In genomic region chr13:28138756-28139470, GRCh38 we compare ENCODE assay signal across 8 cellular contexts. TPM values are rescaled to one million over a fixed set of nuclear protein-coding genes. Genes with fewer than 3 reads are reported as not detected.
DNase-seq lines count a peak whose midpoint lies in the region; ATAC-seq and TF ChIP-seq lines count a peak whose summit lies in the region.

No MANE protein-coding gene starts in this region.

- ATAC-seq in HG03442 (IDR thresholded peaks at IDR 0.05; ENCODE audit: unreplicated experiment), result peak; percentile 33

- H3K36me3 ChIP-seq in BLaER1 (peaks cover 6% of the 10 kb centered on the region; the same call in 1 of the 2 replicates), OCI-LY1 (ENCODE audit: insufficient read depth, low read length) (no peaks in the 10 kb centered on the region), mucosa of rectum (ENCODE audit: control insufficient read depth in 2 of 2, insufficient read depth in 2 of 2, low read length in 2 of 2) (no peaks in the 10 kb centered on the region)

- peaks cover 38% of the 10 kb centered on the region for H3K4me1 ChIP-seq in BLaER1
- peaks cover 20% of the 10 kb centered on the region for H3K4me1 ChIP-seq in OCI-LY1 (ENCODE audit: insufficient read depth, low read length, severe bottlenecking)
- peaks cover 10 to 16% of the 10 kb centered on the region in 2 donors for H3K4me1 ChIP-seq in mucosa of rectum (ENCODE audit: control insufficient read depth in 2 of 2, insufficient read depth in 2 of 2, low read length in 2 of 2)

- H3K27me3 ChIP-seq in BLaER1, result no peaks in the 10 kb centered on the region
- H3K27me3 ChIP-seq in OCI-LY1 (ENCODE audit: insufficient read depth, low read length), result no peaks in the 10 kb centered on the region
- H3K27me3 ChIP-seq in mucosa of rectum (ENCODE audit: control insufficient read depth in 2 of 2, insufficient read depth in 2 of 2, low read length in 2 of 2), result no peaks in the 10 kb centered on the region

- H4K20me1 ChIP-seq in BLaER1, result peaks cover 40% of the 10 kb centered on the region
- no peaks in the 10 kb centered on the region for H4K20me1 ChIP-seq in OCI-LY1 (ENCODE audit: insufficient read depth, low read length)

- H3K9me3 ChIP-seq in BLaER1, result no peaks in the 10 kb centered on the region
- H3K9me3 ChIP-seq in OCI-LY1 (ENCODE audit: low read length), result no peaks in the 10 kb centered on the region
- H3K9me3 ChIP-seq in mucosa of rectum (ENCODE audit: control insufficient read depth in 2 of 2, low read length in 2 of 2), result no peaks in the 10 kb centered on the region

- no peak for TF ChIP-seq CTCF in OCI-LY1 (IDR thresholded peaks at IDR 0.05; ENCODE audit: low read length)
- TF ChIP-seq CTCF in epithelial cell of proximal tubule (conservative IDR thresholded peaks at IDR 0.05; ENCODE audit: low read depth, low read length), result no peak

- peaks cover 31% of the 10 kb centered on the region for H3K79me2 ChIP-seq in OCI-LY1 (ENCODE audit: insufficient read depth, low read length)

- DNase-seq in GM19238 (ENCODE audit: insufficient read length, low spot score) (peak; percentile 70), activated T-cell treated with anti-CD3 and anti-CD28 coated beads for 48 hours (ENCODE audit: low read depth) (peak; percentile 81), epithelial cell of proximal tubule (ENCODE audit: low read depth) (no peak)
- DNase-seq in stimulated activated CD8-positive, alpha-beta memory T cell treated with anti-CD3 and anti-CD28 coated beads, Interleukin-4, amount 100 ng/mL, for 1 hour (ENCODE audit: low read depth in 2 of 2, low spot score in 1 of 2), result peak; percentile 74 to 79

- peak overlapping the region; percentile 56 for H3K4me2 ChIP-seq in BLaER1
- peak overlapping the region; percentile 87 for H3K4me2 ChIP-seq in OCI-LY1 (ENCODE audit: low read length)

- no peaks in the 10 kb centered on the region for H3F3A ChIP-seq in OCI-LY1 (ENCODE audit: insufficient read depth, low read length)

- no peaks in the 10 kb centered on the region for H3K9me2 ChIP-seq in OCI-LY1 (ENCODE audit: low read depth, low read length)

- H2AFZ ChIP-seq in OCI-LY1 (ENCODE audit: low read length), result 0 out of 2 replicates have a peak overlapping the region, but pooled peaks have one; percentile 19

- H3K9ac ChIP-seq in BLaER1, result peak overlapping the region; percentile 100
- H3K9ac ChIP-seq in OCI-LY1 (ENCODE audit: low read length), result peak overlapping the region; percentile 89
- peak overlapping the region; percentile 84 to 93 for H3K9ac ChIP-seq in mucosa of rectum (ENCODE audit: low read depth in 1 of 2, low read length in 2 of 2)

- H3K4me3 ChIP-seq in BLaER1 (peak overlapping the region; percentile 97), OCI-LY1 (ENCODE audit: low read depth, low read length, poor library complexity, severe bottlenecking) (peak overlapping the region; percentile 98), epithelial cell of proximal tubule (ENCODE audit: low read depth, low read length) (peak overlapping the region; percentile 80), mucosa of rectum (ENCODE audit: low read length in 2 of 2) (peak overlapping the region; percentile 94 to 95)

- H3K27ac ChIP-seq in BLaER1 (peak overlapping the region; percentile 100), OCI-LY1 (ENCODE audit: low read depth, low read length, poor library complexity, severe bottlenecking) (peak overlapping the region; percentile 86), mucosa of rectum (ENCODE audit: low read depth in 2 of 2, low read length in 2 of 2) (peak overlapping the region; percentile 96 to 99)

RNA-seq across cellular contexts. Expression of gene PAN3, which starts 0.6 kb away (rescaled TPM):
- total RNA-seq in epithelial cell of proximal tubule, result 15.0 and 15.5 TPM in 2 replicates

RNA-seq across cellular contexts. Expression of gene FLT3, which starts 38.5 kb away (rescaled TPM):
- total RNA-seq in epithelial cell of proximal tubule, result 0.14 and 0.58 TPM in 2 replicates
